Comparison of ENCODE assay signal across 9 cellular contexts in genomic region chr1:32208891-32209309, GRCh38. TPM values are rescaled to one million over a fixed set of nuclear protein-coding genes. Genes with fewer than 3 reads are reported as not detected.
DNase-seq lines count a peak whose midpoint lies in the region; ATAC-seq and TF ChIP-seq lines count a peak whose summit lies in the region.
"Had no signal": no experiment of that assay in that cellular context is flagged by ENCODE, and none has a peak within 500 bp of the region (broad histone marks: within the 10 kb centered on the region; RNA-seq: fewer than 3 reads in every experiment).

Gene DCDC2B, plus strand, starts transcription at chr1:32209089. Its CDS starts 5 bp downstream, at chr1:32209094.

- ATAC-seq in central memory CD8-positive, alpha-beta T cell (replicated peaks; ENCODE audit: extremely low read depth, poor library complexity, severe bottlenecking) = no peak
- ATAC-seq in GM19035 (IDR thresholded peaks at IDR 0.05; ENCODE audit: unreplicated experiment) = no peak
- ATAC-seq in HG03097 (IDR thresholded peaks at IDR 0.05; ENCODE audit: low FRiP score, unreplicated experiment) = no peak

- DNase-seq in H9 = no peak
- peak; percentile 67 for DNase-seq in NCI-H2227 treated with DMSO at 0.1 percent for 48 hours (lab: John Stamatoyannopoulos, UW)
- no peak for DNase-seq in central memory CD8-positive, alpha-beta T cell (ENCODE audit: low spot score in 2 of 2)
- peak; percentile 85 for DNase-seq in renal cortical epithelial cell (ENCODE audit: low read depth)
- DNase-seq in hepatic stellate cell (ENCODE audit: low spot score) = no peak
- DNase-seq in retina = no peak

- no peaks in the 10 kb centered on the region for H4K20me1 ChIP-seq in H9 (ENCODE audit: control insufficient read depth, insufficient read depth, insufficient read length)

- WGBS in H9 (ENCODE audit: extremely low coverage, insufficient read length, low lambda C conversion rate) = no CpG with 5 or more reads among the region's 5 CpGs

- no peak within 1 kb of the TSS for H3K4me2 ChIP-seq in H9 (ENCODE audit: insufficient read depth, insufficient read length, low read length)

- no peak within 1 kb of the TSS for H3T11ph ChIP-seq in H9 (ENCODE audit: low read length)

- H2BK12ac ChIP-seq in H9 (ENCODE audit: insufficient read length, low read depth, low read length) = no peak within 1 kb of the TSS

- H3K79me1 ChIP-seq in H9 (ENCODE audit: insufficient read depth, low read depth, low read length, poor library complexity, severe bottlenecking) = no peaks in the 10 kb centered on the region

- H2BK20ac ChIP-seq in H9 (ENCODE audit: low read depth, low read length, poor library complexity, severe bottlenecking) = no peak within 1 kb of the TSS

- H4K5ac ChIP-seq in H9 (ENCODE audit: insufficient read length, low read depth, low read length) = no peak within 1 kb of the TSS

- H3K14ac ChIP-seq in H9 (ENCODE audit: insufficient read depth, low read length) = no peak within 1 kb of the TSS

- TF ChIP-seq CTCF in H9 (conservative IDR thresholded peaks at IDR 0.05) = no peak

- H4K91ac ChIP-seq in H9 (ENCODE audit: insufficient read length, low read depth, low read length) = no peak within 1 kb of the TSS

- H2AK5ac ChIP-seq in H9 (ENCODE audit: insufficient read length, low read length) = no peak within 1 kb of the TSS

- H3K9ac ChIP-seq in H9 (ENCODE audit: extremely low read depth, insufficient read length, low read length) = no peak within 1 kb of the TSS

- H2BK5ac ChIP-seq in H9 (ENCODE audit: insufficient read length, low read length) = no peak within 1 kb of the TSS

- no peaks in the 10 kb centered on the region for H3K79me2 ChIP-seq in H9 (ENCODE audit: insufficient read depth, low read length)

- H2BK15ac ChIP-seq in H9 (ENCODE audit: low read depth, low read length) = no peak within 1 kb of the TSS

- no peak within 1 kb of the TSS for H3K23ac ChIP-seq in H9 (ENCODE audit: insufficient read length, low read depth, low read length)

- H3K4me1 Mint-ChIP-seq in H9 = peaks cover 8 to 11% of the 10 kb centered on the region in 2 experiments
- peaks cover 11% of the 10 kb centered on the region for H3K4me1 Mint-ChIP-seq in central memory CD8-positive, alpha-beta T cell

- H3K36me3 Mint-ChIP-seq in H9 (ENCODE audit: insufficient read depth in 1 of 3, low read depth in 3 of 3) = peaks cover 0 to 14% (median 11%) of the 10 kb centered on the region in 3 experiments; a peak in 5 of 7 replicates
- peaks cover 2% of the 10 kb centered on the region for H3K36me3 Mint-ChIP-seq in central memory CD8-positive, alpha-beta T cell (ENCODE audit: insufficient read depth)

- no peak within 1 kb of the TSS for H3K27ac ChIP-seq in H9 (ENCODE audit: insufficient read length, low read depth, low read length)

- peaks cover 4% of the 10 kb centered on the region; the same call in 1 of the 2 replicates for H3K4me1 ChIP-seq in H9 (ENCODE audit: insufficient read depth, low read length)

- peaks cover 10% of the 10 kb centered on the region for H3K23me2 ChIP-seq in H9 (ENCODE audit: insufficient read length, low read depth, low read length, poor library complexity, severe bottlenecking)

- no peak within 1 kb of the TSS for H2BK120ac ChIP-seq in H9 (ENCODE audit: low read depth, low read length, poor library complexity, severe bottlenecking)

- H3K9me3 ChIP-seq in H9 (ENCODE audit: control insufficient read depth, low read depth, low read length) = no peaks in the 10 kb centered on the region

- H3K9me3 Mint-ChIP-seq in H9 = no peaks in the 10 kb centered on the region
- no peaks in the 10 kb centered on the region for H3K9me3 Mint-ChIP-seq in central memory CD8-positive, alpha-beta T cell

- no peak within 1 kb of the TSS for H4K8ac ChIP-seq in H9 (replicated peaks; ENCODE audit: insufficient read length, low read depth, low read length)

- H3K27ac Mint-ChIP-seq in H9 = peak within 1 kb of the TSS in 2 of 3 experiments; percentile 44 to 57; a peak in 2 of 7 replicates
- peak within 1 kb of the TSS; percentile 25 for H3K27ac Mint-ChIP-seq in central memory CD8-positive, alpha-beta T cell (ENCODE audit: low read depth)

- peaks cover 12% of the 10 kb centered on the region for H3K27me3 Mint-ChIP-seq in H9 (ENCODE audit: low read depth)
- no peaks in the 10 kb centered on the region for H3K27me3 Mint-ChIP-seq in central memory CD8-positive, alpha-beta T cell

- no peaks in the 10 kb centered on the region; the same call in 1 of the 2 replicates for H3K27me3 ChIP-seq in H9 (ENCODE audit: insufficient read depth, low read length)

- H3K4me3 Mint-ChIP-seq in H9 = peak within 1 kb of the TSS in 1 of 2 experiments; percentile 32; a peak in 1 of 5 replicates
- no peak within 1 kb of the TSS for H3K4me3 Mint-ChIP-seq in central memory CD8-positive, alpha-beta T cell

- H3K56ac ChIP-seq in H9 (ENCODE audit: insufficient read length, low read depth, low read length) = no peak within 1 kb of the TSS

- no peak within 1 kb of the TSS for H3K4ac ChIP-seq in H9 (ENCODE audit: low read depth, low read length)

- H2AFZ ChIP-seq in H9 (ENCODE audit: low read length) = no peak within 1 kb of the TSS

- H3K18ac ChIP-seq in H9 (ENCODE audit: insufficient read length, low read depth, low read length) = no peak within 1 kb of the TSS

RNA-seq across cellular contexts. Expression of gene DCDC2B, which starts in this region (rescaled TPM):
- total RNA-seq in H9 (2021) (not detected in 2 replicates), renal cortical epithelial cell (not detected in 2 replicates)
- total RNA-seq: T-helper 2 cell treated with Interferon-gamma antibody and Interleukin-4, amounts not matched to agents 100 ng/mL and 5 ng/mL, for 36 hours had no signal

Comparison
In these comparisons a context has a peak if more than half of its experiments do, and no peak if none do; other contexts are left out.
1. Peak in DNase-seq in renal cortical epithelial cell; RNA of the gene not detected or under 1 TPM.